In the genomic region with DNA sequence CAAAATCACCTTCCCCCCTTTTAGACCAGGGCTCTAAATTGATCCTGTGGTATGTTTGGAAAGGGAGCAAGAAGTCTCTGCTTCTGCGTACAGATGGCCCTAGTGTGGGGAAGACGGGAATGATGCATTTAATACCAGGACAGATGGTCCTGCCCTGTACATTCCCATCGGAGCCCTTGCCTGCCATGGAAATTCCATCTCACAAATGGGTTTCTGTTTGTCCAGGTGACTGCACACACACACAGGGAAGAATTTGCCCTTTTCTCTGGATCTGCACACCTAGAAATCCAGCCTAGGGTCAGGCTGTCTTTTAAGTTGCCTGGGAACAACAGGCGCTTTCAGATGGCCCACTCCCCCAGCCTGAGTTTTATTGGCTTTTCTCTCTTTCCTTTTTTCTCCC, we compare ENCODE assay signal across 25 cellular contexts. TPM values are rescaled to one million over a fixed set of nuclear protein-coding genes. Genes with fewer than 3 reads are reported as not detected.
"Had no signal": no experiment of that assay in that cellular context is flagged by ENCODE, and none has a peak within 500 bp of the region (broad histone marks: within the 10 kb centered on the region; RNA-seq: fewer than 3 reads in every experiment).

No MANE protein-coding gene starts in this region.

- H3K9me3 Mint-ChIP-seq: activated CD4-positive, alpha-beta T cell treated with anti-CD3 and anti-CD28 coated beads, Interleukin-2, amount 10 ng/mL, durations not matched to agents 24 days and 14 days; activated naive CD4-positive, alpha-beta T cell treated with anti-CD3 and anti-CD28 coated beads for 36 hours; activated T-cell treated with anti-CD3 and anti-CD28 coated beads, Interleukin-2, amount 50 U/mL, for 4 hours; central memory CD8-positive, alpha-beta T cell; nephron; stimulated activated naive CD8-positive, alpha-beta T cell treated with anti-CD3 and anti-CD28 coated beads, Interleukin-15, amount 100 ng/mL, for 72 hours had no signal

- DNase-seq: activated CD4-positive, alpha-beta T cell treated with anti-CD3 and anti-CD28 coated beads, Interleukin-2, amount 10 ng/mL, durations not matched to agents 24 days and 14 days; activated CD8-positive, alpha-beta memory T cell treated with anti-CD3 and anti-CD28 coated beads, Interleukin-2, amount 50 U/mL, for 4 hours; activated CD8-positive, alpha-beta T cell treated with anti-CD3 and anti-CD28 coated beads, Interleukin-2, amount 10 ng/mL, durations not matched to agents 7 days and 5 days; activated naive CD4-positive, alpha-beta T cell treated with anti-CD3 and anti-CD28 coated beads for 36 hours; activated T-cell treated with anti-CD3 and anti-CD28 coated beads, Interleukin-2, amount 50 U/mL, for 4 hours; aorta; colonic mucosa; erythroblast; foreskin melanocyte; glutamatergic neuron; hypothalamus; right cardiac atrium; small intestine; stimulated activated CD4-positive, alpha-beta T cell treated with anti-CD3 and anti-CD28 coated beads, Interleukin-15, amount 100 ng/mL, for 24 hours; stimulated activated CD4-positive, alpha-beta T cell treated with anti-CD3 and anti-CD28 coated beads, Interleukin-2, amount 100 ng/mL, for 48 hours; stimulated activated naive CD8-positive, alpha-beta T cell treated with anti-CD3 and anti-CD28 coated beads, Interleukin-15, amount 100 ng/mL, for 72 hours; T1000; upper lobe of left lung had no signal

- H3K27ac ChIP-seq: colonic mucosa, prostate gland, upper lobe of left lung had no signal

- H3K4me1 ChIP-seq: colonic mucosa, prostate gland, upper lobe of left lung had no signal

- H3K9me3 ChIP-seq: colonic mucosa, prostate gland, upper lobe of left lung had no signal

- H3K27ac Mint-ChIP-seq: activated CD4-positive, alpha-beta T cell treated with anti-CD3 and anti-CD28 coated beads, Interleukin-2, amount 10 ng/mL, durations not matched to agents 24 days and 14 days; activated CD8-positive, alpha-beta T cell treated with anti-CD3 and anti-CD28 coated beads, Interleukin-2, amount 10 ng/mL, durations not matched to agents 7 days and 5 days; activated naive CD4-positive, alpha-beta T cell treated with anti-CD3 and anti-CD28 coated beads for 36 hours; stimulated activated naive CD8-positive, alpha-beta T cell treated with anti-CD3 and anti-CD28 coated beads, Interleukin-15, amount 100 ng/mL, for 72 hours had no signal

- H3K4me3 Mint-ChIP-seq: activated CD4-positive, alpha-beta T cell treated with anti-CD3 and anti-CD28 coated beads, Interleukin-2, amount 10 ng/mL, durations not matched to agents 24 days and 14 days; activated CD8-positive, alpha-beta T cell treated with anti-CD3 and anti-CD28 coated beads, Interleukin-2, amount 10 ng/mL, durations not matched to agents 7 days and 5 days; activated naive CD4-positive, alpha-beta T cell treated with anti-CD3 and anti-CD28 coated beads for 36 hours; activated T-cell treated with anti-CD3 and anti-CD28 coated beads, Interleukin-2, amount 50 U/mL, for 4 hours; central memory CD8-positive, alpha-beta T cell; stimulated activated naive CD8-positive, alpha-beta T cell treated with anti-CD3 and anti-CD28 coated beads, Interleukin-15, amount 100 ng/mL, for 72 hours had no signal

- H3K36me3 ChIP-seq: colonic mucosa, prostate gland, upper lobe of left lung had no signal

- H3K4me3 ChIP-seq: colonic mucosa, lung, prostate gland, upper lobe of left lung had no signal

- H3K27me3 ChIP-seq: colonic mucosa, upper lobe of left lung had no signal

- ATAC-seq: activated CD8-positive, alpha-beta T cell treated with anti-CD3 and anti-CD28 coated beads, Interleukin-2, amount 10 ng/mL, durations not matched to agents 7 days and 5 days; activated T-cell treated with anti-CD3 and anti-CD28 coated beads, Interleukin-2, amount 50 U/mL, for 4 hours; left lobe of liver; right cardiac atrium; stimulated activated naive CD8-positive, alpha-beta T cell treated with anti-CD3 and anti-CD28 coated beads, Interleukin-15, amount 100 ng/mL, for 72 hours had no signal

- H3K4me1 Mint-ChIP-seq: activated CD4-positive, alpha-beta T cell treated with anti-CD3 and anti-CD28 coated beads, Interleukin-2, amount 10 ng/mL, durations not matched to agents 24 days and 14 days; central memory CD8-positive, alpha-beta T cell; stimulated activated naive CD8-positive, alpha-beta T cell treated with anti-CD3 and anti-CD28 coated beads, Interleukin-15, amount 100 ng/mL, for 72 hours had no signal

RNA-seq across cellular contexts. Expression of a gene that starts 1.3 kb away (rescaled TPM):
- total RNA-seq: activated CD4-positive, alpha-beta T cell treated with anti-CD3 and anti-CD28 coated beads, Interleukin-2, amount 10 ng/mL, durations not matched to agents 24 days and 14 days; activated CD8-positive, alpha-beta T cell treated with anti-CD3 and anti-CD28 coated beads, Interleukin-2, amount 10 ng/mL, durations not matched to agents 7 days and 5 days; activated naive CD4-positive, alpha-beta T cell treated with anti-CD3 and anti-CD28 coated beads for 36 hours; activated T-cell treated with anti-CD3 and anti-CD28 coated beads, Interleukin-2, amount 50 U/mL, for 4 hours; colonic mucosa; left lobe of liver; T-helper 1 cell treated with Interleukin-12 subunit alpha and Interleukin-12 subunit beta and Interleukin-4 antibody, amounts not matched to agents 30 ng/mL and 1 ng/mL, for 36 hours had no signal
- polyA plus RNA-seq: aorta, keratinocyte, small intestine had no signal
